ENCODE assay signal across 1 cellular context in the genomic region with DNA sequence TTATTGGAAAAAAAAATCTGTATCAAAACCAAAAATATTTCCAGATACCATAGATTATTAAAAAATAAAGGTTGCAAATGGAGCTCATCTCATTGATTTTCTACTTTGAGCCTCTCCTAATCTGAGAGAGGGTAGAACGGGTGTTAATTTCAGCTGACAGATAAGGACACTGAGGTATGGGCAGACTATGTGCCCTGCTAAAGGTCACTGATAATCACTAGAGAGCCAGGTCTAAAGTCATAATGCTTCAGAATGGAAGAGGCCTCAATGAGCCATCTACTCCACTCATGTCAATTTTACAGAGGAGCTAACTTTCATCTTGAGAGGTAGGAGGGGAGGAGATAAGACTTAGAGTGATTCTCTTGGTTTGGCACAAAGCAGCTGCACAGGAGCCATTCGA.
TF ChIP-seq lines count a peak whose summit lies in the region.

No MANE protein-coding gene starts in this region.

TF ChIP-seq in H1, 55 proteins besides CTCF, POLR2A, EP300 and RAD21 (continued from another document):
- TF ChIP-seq, protein P1, sequence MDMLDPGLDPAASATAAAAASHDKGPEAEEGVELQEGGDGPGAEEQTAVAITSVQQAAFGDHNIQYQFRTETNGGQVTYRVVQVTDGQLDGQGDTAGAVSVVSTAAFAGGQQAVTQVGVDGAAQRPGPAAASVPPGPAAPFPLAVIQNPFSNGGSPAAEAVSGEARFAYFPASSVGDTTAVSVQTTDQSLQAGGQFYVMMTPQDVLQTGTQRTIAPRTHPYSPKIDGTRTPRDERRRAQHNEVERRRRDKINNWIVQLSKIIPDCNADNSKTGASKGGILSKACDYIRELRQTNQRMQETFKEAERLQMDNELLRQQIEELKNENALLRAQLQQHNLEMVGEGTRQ (IDR thresholded peaks at IDR 0.05; ENCODE audit: low read length) = no peak
- TF ChIP-seq JUND (IDR thresholded peaks at IDR 0.05; ENCODE audit: low read length) = no peak
- TF ChIP-seq, protein P2, sequence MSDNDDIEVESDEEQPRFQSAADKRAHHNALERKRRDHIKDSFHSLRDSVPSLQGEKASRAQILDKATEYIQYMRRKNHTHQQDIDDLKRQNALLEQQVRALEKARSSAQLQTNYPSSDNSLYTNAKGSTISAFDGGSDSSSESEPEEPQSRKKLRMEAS (IDR thresholded peaks at IDR 0.05) = no peak
- TF ChIP-seq CREB1 (IDR thresholded peaks at IDR 0.05) = no peak
- TF ChIP-seq, protein P3, sequence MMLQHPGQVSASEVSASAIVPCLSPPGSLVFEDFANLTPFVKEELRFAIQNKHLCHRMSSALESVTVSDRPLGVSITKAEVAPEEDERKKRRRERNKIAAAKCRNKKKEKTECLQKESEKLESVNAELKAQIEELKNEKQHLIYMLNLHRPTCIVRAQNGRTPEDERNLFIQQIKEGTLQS (IDR thresholded peaks at IDR 0.05; ENCODE audit: insufficient read depth, low read depth, low read length) = no peak
- no peak for TF ChIP-seq BCL11A (IDR thresholded peaks at IDR 0.05; ENCODE audit: low read depth in 2 of 2, low read length in 2 of 2)
TF ChIP-seq in H1: peak in this region for 0.
